Comparison of ENCODE assay signal across 21 cellular contexts in the genomic region with DNA sequence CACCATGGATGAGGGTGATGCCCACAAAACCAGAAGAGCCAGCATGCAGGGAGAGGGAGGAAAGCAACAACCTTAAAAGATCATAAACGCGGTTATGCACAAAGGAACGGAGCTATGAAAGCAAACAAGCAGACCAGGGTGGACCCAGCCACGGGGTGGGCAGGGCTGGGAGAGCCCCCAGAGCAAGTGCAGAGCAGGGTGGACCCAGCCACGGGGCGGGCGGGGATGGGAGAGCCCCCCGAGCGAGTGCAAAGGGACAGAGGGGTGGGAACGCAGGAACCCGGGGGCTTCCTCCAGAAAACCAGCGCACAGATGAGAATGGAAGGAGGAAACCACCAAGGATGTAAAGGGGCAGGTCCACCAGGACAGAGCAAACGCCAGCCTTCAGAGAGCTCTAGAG.
"Had no signal": no experiment of that assay in that cellular context is flagged by ENCODE, and none has a peak within 500 bp of the region (broad histone marks: within the 10 kb centered on the region; RNA-seq: fewer than 3 reads in every experiment).

No MANE protein-coding gene starts in this region.

- H3K27me3 Mint-ChIP-seq: stimulated activated naive CD8-positive, alpha-beta T cell treated with anti-CD3 and anti-CD28 coated beads, Interleukin-15, amount 100 ng/mL, for 72 hours had no signal

- ATAC-seq: foreskin keratinocyte; gastroesophageal sphincter; heart left ventricle; left ventricle myocardium superior; natural killer cell; pancreas; right lobe of liver; stimulated activated naive CD8-positive, alpha-beta T cell treated with anti-CD3 and anti-CD28 coated beads, Interleukin-15, amount 100 ng/mL, for 72 hours had no signal

- H3K36me3 ChIP-seq: right lobe of liver had no signal

- H3K4me3 ChIP-seq: esophagus muscularis mucosa, gastroesophageal sphincter, heart left ventricle, lower lobe of right lung, pancreas, right lobe of liver, suprapubic skin had no signal

- H3K4me1 ChIP-seq: esophagus muscularis mucosa, foreskin keratinocyte, gastroesophageal sphincter, heart left ventricle, lower lobe of right lung, pancreas, suprapubic skin had no signal

- H3K9me3 Mint-ChIP-seq: endodermal cell; immature natural killer cell; natural killer cell; stimulated activated naive CD8-positive, alpha-beta T cell treated with anti-CD3 and anti-CD28 coated beads, Interleukin-15, amount 100 ng/mL, for 72 hours had no signal

- H3K36me3 Mint-ChIP-seq: natural killer cell had no signal

- H3K4me1 Mint-ChIP-seq: immature natural killer cell; natural killer cell; stimulated activated naive CD8-positive, alpha-beta T cell treated with anti-CD3 and anti-CD28 coated beads, Interleukin-15, amount 100 ng/mL, for 72 hours had no signal

- H3K27ac Mint-ChIP-seq: endodermal cell, immature natural killer cell, natural killer cell had no signal

- H3K9me3 ChIP-seq: esophagus muscularis mucosa, gastroesophageal sphincter, heart left ventricle, lower lobe of right lung, neutrophil, pancreas, right lobe of liver, suprapubic skin had no signal

- H3K27me3 ChIP-seq: esophagus muscularis mucosa, foreskin keratinocyte, gastroesophageal sphincter, heart left ventricle, neutrophil, pancreas, right lobe of liver, suprapubic skin had no signal

- H3K27ac ChIP-seq: esophagus muscularis mucosa, foreskin keratinocyte, gastroesophageal sphincter, heart left ventricle, lower lobe of right lung, neutrophil, pancreas, right lobe of liver, suprapubic skin had no signal

- H3K4me3 Mint-ChIP-seq: endodermal cell; immature natural killer cell; natural killer cell; stimulated activated naive CD8-positive, alpha-beta T cell treated with anti-CD3 and anti-CD28 coated beads, Interleukin-15, amount 100 ng/mL, for 72 hours had no signal

- DNase-seq: effector CD8-positive, alpha-beta T cell; endodermal cell; foreskin keratinocyte; hippocampal formation; immature natural killer cell; islet precursor cell; left ventricle myocardium superior; lower lobe of right lung; natural killer cell; right lobe of liver; stimulated activated CD4-positive, alpha-beta T cell treated with anti-CD3 and anti-CD28 coated beads, Interleukin-15, amount 100 ng/mL, for 24 hours; stimulated activated CD4-positive, alpha-beta T cell treated with anti-CD3 and anti-CD28 coated beads, Interleukin-2, amount 100 ng/mL, for 48 hours; stimulated activated naive CD4-positive, alpha-beta T cell; stimulated activated naive CD8-positive, alpha-beta T cell treated with anti-CD3 and anti-CD28 coated beads, Interleukin-15, amount 100 ng/mL, for 72 hours; trophoblast cell had no signal
